ENCODE assay signal across 11 cellular contexts in the genomic region with DNA sequence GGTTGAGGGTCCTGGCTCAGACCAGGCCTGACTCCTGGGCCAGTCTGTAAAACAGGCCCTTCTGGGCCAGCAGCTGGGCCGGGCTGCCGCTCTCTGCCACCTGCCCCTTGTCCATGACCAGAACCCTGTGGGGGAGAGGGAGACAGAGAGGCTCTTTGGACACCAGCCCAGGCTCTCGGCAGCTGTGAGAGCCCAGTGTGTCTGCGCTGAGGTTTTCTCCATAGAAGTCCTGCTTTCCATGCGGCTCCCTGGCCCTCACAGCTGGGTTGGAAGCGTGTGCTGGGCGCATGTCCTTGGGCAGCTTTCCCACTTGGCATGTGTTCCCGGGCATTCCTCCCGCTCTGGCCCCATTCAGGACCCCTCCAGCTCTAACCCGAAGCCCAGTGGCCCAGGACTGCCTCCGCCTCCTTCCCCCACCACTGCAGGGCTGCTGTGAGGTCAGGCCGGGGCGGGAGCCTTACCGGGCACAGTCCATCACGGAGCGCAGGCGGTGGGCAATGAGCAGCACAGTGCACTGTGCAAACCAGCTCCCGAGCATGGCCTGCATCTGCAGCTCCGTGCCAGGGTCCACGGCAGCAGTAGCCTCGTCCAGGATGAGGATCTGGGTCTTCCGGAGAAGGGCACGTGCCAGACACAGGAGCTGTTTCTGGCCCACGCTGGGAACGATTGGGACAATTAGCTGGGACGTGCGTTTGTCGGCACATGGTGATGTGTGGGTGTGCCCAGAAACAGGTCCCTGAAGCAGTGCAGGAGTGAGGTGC.
DNase-seq lines count a peak whose midpoint lies in the region; ATAC-seq and TF ChIP-seq lines count a peak whose summit lies in the region.
"Had no signal": no experiment of that assay in that cellular context is flagged by ENCODE, and none has a peak within 500 bp of the region (broad histone marks: within the 10 kb centered on the region; RNA-seq: fewer than 3 reads in every experiment).

No MANE protein-coding gene starts in this region.

- TF ChIP-seq RAD21 in liver (IDR thresholded peaks at IDR 0.05): no peak

- peak overlapping the region in 1 of 2 donors; percentile 36 for H3K9ac ChIP-seq in liver (ENCODE audit: low read depth in 1 of 2, low read length in 2 of 2)

- no peak for TF ChIP-seq CTCF in liver (IDR thresholded peaks at IDR 0.05; ENCODE audit: low read depth, low read length, missing input control)

- CTCF ChIA-PET in activated CD8-positive, alpha-beta memory T cell treated with anti-CD3 and anti-CD28 coated beads, Interleukin-2, amount 10 ng/mL, durations not matched to agents 7 days and 5 days (lab: Charles Lee): interaction anchor here (0.8 kb wide), 1 partner anchor 20 kb away, joined by 3 read pairs; no protein-coding TSS in a partner anchor

- peak; percentile 22 for DNase-seq in MG63
- DNase-seq in dedifferentiated amniotic fluid mesenchymal stem cell (ENCODE audit: extremely low spot score): peak; percentile 15
- peak; percentile 91 for DNase-seq in superior temporal gyrus (ENCODE audit: extremely low spot score)
- no peak for DNase-seq in GDM1 (lab: John Stamatoyannopoulos, UW)
- DNase-seq in NK-92 (lab: John Stamatoyannopoulos, UW; ENCODE audit: unreplicated experiment): no peak
- no peak for DNase-seq in SIG-M5 treated with dmso at 0.1 percent for 504 hours (lab: John Stamatoyannopoulos, UW; ENCODE audit: unreplicated experiment)
- DNase-seq in activated CD8-positive, alpha-beta memory T cell treated with anti-CD3 and anti-CD28 coated beads, Interleukin-2, amount 10 ng/mL, durations not matched to agents 7 days and 5 days: no peak
- DNase-seq: MM.1S; stimulated activated CD4-positive, alpha-beta T cell treated with anti-CD3 and anti-CD28 coated beads, Interleukin-4, amount 100 ng/mL, for 4 hours; SW 1271 had no signal

- H3K36me3 Mint-ChIP-seq in activated CD8-positive, alpha-beta memory T cell treated with anti-CD3 and anti-CD28 coated beads, Interleukin-2, amount 10 ng/mL, durations not matched to agents 7 days and 5 days: peaks cover 2% of the 10 kb centered on the region

- peaks cover 19 to 58% (median 49%) of the 10 kb centered on the region in 4 donors for H3K4me1 ChIP-seq in liver (ENCODE audit: control insufficient read depth in 4 of 4, insufficient read depth in 4 of 4, low read length in 3 of 4)

- no peak overlapping the region for H3K27ac Mint-ChIP-seq in activated CD8-positive, alpha-beta memory T cell treated with anti-CD3 and anti-CD28 coated beads, Interleukin-2, amount 10 ng/mL, durations not matched to agents 7 days and 5 days

- no peak overlapping the region for H3K4me3 ChIP-seq in MG63
- H3K4me3 ChIP-seq in liver (ENCODE audit: low read depth in 1 of 3, low read length in 3 of 3): no peak overlapping the region

- no peaks in the 10 kb centered on the region for H3K4me1 Mint-ChIP-seq in activated CD8-positive, alpha-beta memory T cell treated with anti-CD3 and anti-CD28 coated beads, Interleukin-2, amount 10 ng/mL, durations not matched to agents 7 days and 5 days

- H3K27me3 Mint-ChIP-seq in activated CD8-positive, alpha-beta memory T cell treated with anti-CD3 and anti-CD28 coated beads, Interleukin-2, amount 10 ng/mL, durations not matched to agents 7 days and 5 days: no peaks in the 10 kb centered on the region

- WGBS in liver: 25% methylated on average over 28 of the region's 28 CpGs

- H3K27me3 ChIP-seq in MG63: no peaks in the 10 kb centered on the region
- H3K27me3 ChIP-seq in liver (ENCODE audit: control insufficient read depth in 4 of 4, insufficient read depth in 4 of 4, low read length in 3 of 4): no peaks in the 10 kb centered on the region

- no peaks in the 10 kb centered on the region for H3K9me3 Mint-ChIP-seq in activated CD8-positive, alpha-beta memory T cell treated with anti-CD3 and anti-CD28 coated beads, Interleukin-2, amount 10 ng/mL, durations not matched to agents 7 days and 5 days (ENCODE audit: low read depth)

- H3K9me3 ChIP-seq in MG63 (no peaks in the 10 kb centered on the region), liver (ENCODE audit: control insufficient read depth in 4 of 4, low read length in 3 of 4) (no peaks in the 10 kb centered on the region)

- peak overlapping the region; percentile 56 to 57 for H3K27ac ChIP-seq in liver (ENCODE audit: low read depth in 1 of 2, low read length in 2 of 2)

- H3K36me3 ChIP-seq in MG63: peaks cover 31% of the 10 kb centered on the region
- peaks cover 3 to 17% (median 10%) of the 10 kb centered on the region in 4 donors for H3K36me3 ChIP-seq in liver (ENCODE audit: control insufficient read depth in 4 of 4, insufficient read depth in 3 of 4, low read depth in 1 of 4, low read length in 3 of 4)

- no peak overlapping the region for H3K4me3 Mint-ChIP-seq in activated CD8-positive, alpha-beta memory T cell treated with anti-CD3 and anti-CD28 coated beads, Interleukin-2, amount 10 ng/mL, durations not matched to agents 7 days and 5 days

- no peak for ATAC-seq in activated CD8-positive, alpha-beta memory T cell treated with anti-CD3 and anti-CD28 coated beads, Interleukin-2, amount 10 ng/mL, durations not matched to agents 7 days and 5 days

TF ChIP-seq in liver, 16 proteins besides CTCF, POLR2A, EP300 and RAD21:
- TF ChIP-seq SP1 (IDR thresholded peaks at IDR 0.05) (peak; percentile 76), HNF4G (IDR thresholded peaks at IDR 0.05) (peak; percentile 44), HNF4A (conservative IDR thresholded peaks at IDR 0.05) (peak; percentile 73 to 75), NR2F2 (IDR thresholded peaks at IDR 0.05) (peak; percentile 28), GABPA (IDR thresholded peaks at IDR 0.05 in 1 of 2, conservative IDR thresholded peaks at IDR 0.05 in 1 of 2) (no peak), TAF1 (conservative IDR thresholded peaks at IDR 0.05) (no peak), FOXA1 (IDR thresholded peaks at IDR 0.05) (no peak), RXRA (IDR thresholded peaks at IDR 0.05) (peak; percentile 83 to 87), YY1 (IDR thresholded peaks at IDR 0.05) (peak; percentile 74)
- TF ChIP-seq, protein P1, sequence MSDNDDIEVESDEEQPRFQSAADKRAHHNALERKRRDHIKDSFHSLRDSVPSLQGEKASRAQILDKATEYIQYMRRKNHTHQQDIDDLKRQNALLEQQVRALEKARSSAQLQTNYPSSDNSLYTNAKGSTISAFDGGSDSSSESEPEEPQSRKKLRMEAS (IDR thresholded peaks at IDR 0.05): peak; percentile 48
- TF ChIP-seq, protein P2, sequence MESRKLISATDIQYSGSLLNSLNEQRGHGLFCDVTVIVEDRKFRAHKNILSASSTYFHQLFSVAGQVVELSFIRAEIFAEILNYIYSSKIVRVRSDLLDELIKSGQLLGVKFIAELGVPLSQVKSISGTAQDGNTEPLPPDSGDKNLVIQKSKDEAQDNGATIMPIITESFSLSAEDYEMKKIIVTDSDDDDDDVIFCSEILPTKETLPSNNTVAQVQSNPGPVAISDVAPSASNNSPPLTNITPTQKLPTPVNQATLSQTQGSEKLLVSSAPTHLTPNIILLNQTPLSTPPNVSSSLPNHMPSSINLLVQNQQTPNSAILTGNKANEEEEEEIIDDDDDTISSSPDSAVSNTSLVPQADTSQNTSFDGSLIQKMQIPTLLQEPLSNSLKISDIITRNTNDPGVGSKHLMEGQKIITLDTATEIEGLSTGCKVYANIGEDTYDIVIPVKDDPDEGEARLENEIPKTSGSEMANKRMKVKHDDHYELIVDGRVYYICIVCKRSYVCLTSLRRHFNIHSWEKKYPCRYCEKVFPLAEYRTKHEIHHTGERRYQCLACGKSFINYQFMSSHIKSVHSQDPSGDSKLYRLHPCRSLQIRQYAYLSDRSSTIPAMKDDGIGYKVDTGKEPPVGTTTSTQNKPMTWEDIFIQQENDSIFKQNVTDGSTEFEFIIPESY (IDR thresholded peaks at IDR 0.05): peak; percentile 19
TF ChIP-seq in liver: peak in this region for 8.

Comparison
In these comparisons a context has a peak if more than half of its experiments do, and no peak if none do; other contexts are left out.
1. DNase-seq: peak in MG63 (single experiment), dedifferentiated amniotic fluid mesenchymal stem cell (single experiment) and superior temporal gyrus (single experiment); none in GDM1 (single experiment), NK-92 (single experiment), SIG-M5 treated with dmso at 0.1 percent for 504 hours (single experiment) and activated CD8-positive, alpha-beta memory T cell treated with anti-CD3 and anti-CD28 coated beads, Interleukin-2, amount 10 ng/mL, durations not matched to agents 7 days and 5 days (single experiment).